In the genomic region with DNA sequence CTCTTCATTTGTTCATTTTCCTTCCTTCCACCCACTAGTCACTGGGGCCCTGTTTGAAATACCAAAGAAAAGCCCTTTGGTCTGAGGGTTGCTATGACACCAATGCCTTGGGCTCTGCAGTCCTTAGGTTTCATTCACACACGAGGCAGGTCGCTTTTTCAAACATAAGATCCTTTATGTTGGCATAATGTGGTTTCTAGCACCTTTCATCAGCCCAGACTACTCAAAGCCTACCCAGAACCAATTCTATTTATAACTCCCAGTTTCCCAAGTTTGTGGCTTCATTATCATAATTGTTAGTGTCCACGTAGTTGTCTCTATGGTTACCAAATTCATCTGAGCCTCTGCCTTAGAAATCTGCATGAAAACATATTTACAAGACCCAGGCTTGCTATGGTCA, we compare ENCODE assay signal across 15 cellular contexts. TPM values are rescaled to one million over a fixed set of nuclear protein-coding genes. Genes with fewer than 3 reads are reported as not detected.
DNase-seq lines count a peak whose midpoint lies in the region; ATAC-seq and TF ChIP-seq lines count a peak whose summit lies in the region.
"Had no signal": no experiment of that assay in that cellular context is flagged by ENCODE, and none has a peak within 500 bp of the region (broad histone marks: within the 10 kb centered on the region; RNA-seq: fewer than 3 reads in every experiment).

No MANE protein-coding gene starts in this region.

- ATAC-seq in GM21390 (IDR thresholded peaks at IDR 0.05; ENCODE audit: unreplicated experiment) = no peak

- H3K4me1 ChIP-seq in mesodermal cell (ENCODE audit: control insufficient read depth, insufficient read depth, low read length, poor library complexity, severe bottlenecking) = no peaks in the 10 kb centered on the region
- H3K4me1 ChIP-seq: tibial nerve had no signal

- H3K9me3 ChIP-seq in mesodermal cell (ENCODE audit: control insufficient read depth, low read length) = no peaks in the 10 kb centered on the region
- H3K9me3 ChIP-seq: tibial nerve had no signal

- DNase-seq in DMS 273 treated with DMSO at 0.1 percent for 48 hours (lab: John Stamatoyannopoulos, UW) (peak; percentile 18), MV-4-11 (lab: John Stamatoyannopoulos, UW) (peak; percentile 83), NCI-H2029 (lab: John Stamatoyannopoulos, UW) (no peak), Kasumi-1 (lab: John Stamatoyannopoulos, UW) (no peak), iPS-NIHi11 (ENCODE audit: low spot score) (no peak)
- DNase-seq: activated CD4-positive, alpha-beta T cell treated with anti-CD3 and anti-CD28 coated beads for 48 hours; activated naive CD4-positive, alpha-beta T cell treated with anti-CD3 and anti-CD28 coated beads, Interleukin-2, amount 50 U/mL, for 16 hours; H7; occipital lobe; stimulated activated CD4-positive, alpha-beta T cell treated with anti-CD3 and anti-CD28 coated beads, Interleukin-2, amount 100 ng/mL, for 48 hours had no signal

- 55 to 73% methylated on average over 3 of the region's 3 CpGs for WGBS in mesodermal cell (ENCODE audit: insufficient coverage in 2 of 2), 2 experiments

- TF ChIP-seq CTCF in VCaP (conservative IDR thresholded peaks at IDR 0.05) = no peak

- H3K36me3 ChIP-seq in mesodermal cell (ENCODE audit: control insufficient read depth, insufficient read depth, low read length) = no peaks in the 10 kb centered on the region
- H3K36me3 ChIP-seq: tibial nerve had no signal

- no peak overlapping the region for H3K4me3 ChIP-seq in mesodermal cell (ENCODE audit: extremely low read depth, insufficient read depth, low read length, poor library complexity, severe bottlenecking)
- H3K4me3 ChIP-seq: tibial nerve had no signal

- H3K27ac ChIP-seq in VCaP = peak overlapping the region; percentile 16; the same call in 1 of the 2 replicates
- H3K27ac ChIP-seq in mesodermal cell (ENCODE audit: low read depth, low read length, severe bottlenecking) = peak overlapping the region; percentile 57
- H3K27ac ChIP-seq: tibial nerve had no signal

RNA-seq across cellular contexts. Expression of gene TP53RK, which starts 6.6 kb away (rescaled TPM):
- polyA plus RNA-seq in mesodermal cell (2013, experiment 1 of 2) = 11.2 TPM
- 8.4 TPM for polyA plus RNA-seq in mesodermal cell (2013, experiment 2 of 2)

RNA-seq across cellular contexts. Expression of gene SLC2A10, which starts 13.6 kb away (rescaled TPM):
- polyA plus RNA-seq in mesodermal cell (2013, experiment 1 of 2) = 16.6 TPM
- 15.3 TPM for polyA plus RNA-seq in mesodermal cell (2013, experiment 2 of 2)
- polyA plus RNA-seq: keratinocyte had no signal

RNA-seq across cellular contexts. Expression of gene SLC13A3, which starts 44.6 kb away (rescaled TPM):
- polyA plus RNA-seq in mesodermal cell (2013, experiment 1 of 2) = 1.2 TPM
- polyA plus RNA-seq in mesodermal cell (2013, experiment 2 of 2) = 1.3 TPM

Comparison
In these comparisons a context has a peak if more than half of its experiments do, and no peak if none do; other contexts are left out.
1. DNase-seq: peak in DMS 273 treated with DMSO at 0.1 percent for 48 hours (single experiment) and MV-4-11 (single experiment); none in NCI-H2029 (single experiment), Kasumi-1 (0 of 2) and iPS-NIHi11 (single experiment).